ENCODE assay signal across 8 cellular contexts in genomic region chr17:42194133-42194899, GRCh38. TPM values are rescaled to one million over a fixed set of nuclear protein-coding genes. Genes with fewer than 3 reads are reported as not detected.
DNase-seq lines count a peak whose midpoint lies in the region; ATAC-seq lines count a peak whose summit lies in the region.

Gene GHDC (minus strand): TSS chr17:42194494. CDS start chr17:42193581, 913 bp downstream.

- H3K9ac ChIP-seq in BLaER1 treated with 17β-estradiol and CSF1 and Interleukin-3, amounts not matched to agents 10 nM and 100 nM: peak within 1 kb of the TSS; percentile 71 to 89 (median 81)

- H4K20me1 ChIP-seq in BLaER1 treated with 17β-estradiol and CSF1 and Interleukin-3, amounts not matched to agents 10 nM and 100 nM: no peaks in the 10 kb centered on the region

- H3K27me3 ChIP-seq in BLaER1 treated with 17β-estradiol and CSF1 and Interleukin-3, amounts not matched to agents 10 nM and 100 nM: no peaks in the 10 kb centered on the region

- H3K4me3 ChIP-seq in BLaER1 treated with 17β-estradiol and CSF1 and Interleukin-3, amounts not matched to agents 10 nM and 100 nM: peak within 1 kb of the TSS; percentile 67 to 84 (median 70)

- peak within 1 kb of the TSS; percentile 78 to 100 (median 96) for H3K4me2 ChIP-seq in BLaER1 treated with 17β-estradiol and CSF1 and Interleukin-3, amounts not matched to agents 10 nM and 100 nM

- in situ Hi-C loops in endometrial microvascular endothelial cells (cut with HindIII; ENCODE audit: inconsistent ontology term, low pct_unique_long_range_greater_than_20kb, low sequenced_read_pairs): loop anchor here (25.0 kb wide), 1 partner anchor 318 kb away; no protein-coding TSS in a partner anchor

- H3K9me3 ChIP-seq in BLaER1 treated with 17β-estradiol and CSF1 and Interleukin-3, amounts not matched to agents 10 nM and 100 nM (replicated peaks in 1 of 11): no peaks in the 10 kb centered on the region

- ATAC-seq in GM19328 (IDR thresholded peaks at IDR 0.05; ENCODE audit: unreplicated experiment): peak; percentile 87

- peaks cover 0 to 13% (median 0%) of the 10 kb centered on the region in 11 experiments; a peak in 3 of 22 replicates for H3K36me3 ChIP-seq in BLaER1 treated with 17β-estradiol and CSF1 and Interleukin-3, amounts not matched to agents 10 nM and 100 nM

- peak; percentile 71 for DNase-seq in HK-2 (ENCODE audit: unreplicated experiment)
- DNase-seq in NOMO-1 treated with DMSO at 0.1 percent for 48 hours (lab: John Stamatoyannopoulos, UW; ENCODE audit: unreplicated experiment): peak; percentile 84
- peak in 2 of 3 experiments; percentile 46 to 54 for DNase-seq in activated CD8-positive, alpha-beta memory T cell treated with anti-CD3 and anti-CD28 coated beads for 48 hours (ENCODE audit: low read depth in 2 of 3, low spot score in 2 of 3)
- peak; percentile 91 for DNase-seq in midbrain (lab: John Stamatoyannopoulos, UW)
- peak; percentile 67 to 72 for DNase-seq in stimulated activated CD8-positive, alpha-beta memory T cell treated with anti-CD3 and anti-CD28 coated beads, Interleukin-15, amount 100 ng/mL, for 48 hours (ENCODE audit: low read depth in 2 of 2)

- H3K27ac ChIP-seq in BLaER1 treated with 17β-estradiol and CSF1 and Interleukin-3, amounts not matched to agents 10 nM and 100 nM: peak within 1 kb of the TSS; percentile 75 to 89 (median 82)

- peaks cover 43 to 61% (median 56%) of the 10 kb centered on the region in 10 experiments for H3K4me1 ChIP-seq in BLaER1 treated with 17β-estradiol and CSF1 and Interleukin-3, amounts not matched to agents 10 nM and 100 nM

RNA-seq across cellular contexts. Expression of gene GHDC, which starts in this region (rescaled TPM):
- 14.9 TPM for total RNA-seq in endometrial microvascular endothelial cells (ENCODE audit: inconsistent ontology term)

Comparison
In these comparisons a context has a peak if more than half of its experiments do, and no peak if none do; other contexts are left out.
1. Peak in every context shown above with its lines: DNase-seq, ATAC-seq, H3K4me3 ChIP-seq and H3K27ac ChIP-seq.